In genomic region chr15:69806287-69806915, GRCh38 we compare ENCODE assay signal across 9 cellular contexts.
"Had no signal": no experiment of that assay in that cellular context is flagged by ENCODE, and none has a peak within 500 bp of the region (broad histone marks: within the 10 kb centered on the region; RNA-seq: fewer than 3 reads in every experiment).

No MANE protein-coding gene starts in this region.

- H3K9me3 ChIP-seq: left lung had no signal

- H3K9ac ChIP-seq: parathyroid adenoma had no signal

- H3K27ac ChIP-seq: cardiac muscle cell, parathyroid adenoma had no signal

- H3K4me1 ChIP-seq: parathyroid adenoma had no signal

- H3K27me3 ChIP-seq: cardiac muscle cell, left lung had no signal

- H2AFZ ChIP-seq: parathyroid adenoma had no signal

- DNase-seq: activated CD4-positive, alpha-beta T cell treated with anti-CD3 and anti-CD28 coated beads, Interleukin-2, amount 50 U/mL, for 4 hours; activated T-cell treated with anti-CD3 and anti-CD28 coated beads, Interleukin-2, amount 50 U/mL, for 48 hours; foreskin melanocyte; head of caudate nucleus; left lung; stimulated activated CD4-positive, alpha-beta T cell treated with anti-CD3 and anti-CD28 coated beads, Interleukin-2, amount 100 ng/mL, for 48 hours; stimulated activated CD8-positive, alpha-beta memory T cell treated with anti-CD3 and anti-CD28 coated beads, Interleukin-4, amount 100 ng/mL, for 48 hours had no signal

- H3K36me3 ChIP-seq: cardiac muscle cell, left lung had no signal

- H3K79me2 ChIP-seq: parathyroid adenoma had no signal

- ATAC-seq: left lung had no signal

- H3K4me3 ChIP-seq: cardiac muscle cell, left lung had no signal
